In the genomic region with DNA sequence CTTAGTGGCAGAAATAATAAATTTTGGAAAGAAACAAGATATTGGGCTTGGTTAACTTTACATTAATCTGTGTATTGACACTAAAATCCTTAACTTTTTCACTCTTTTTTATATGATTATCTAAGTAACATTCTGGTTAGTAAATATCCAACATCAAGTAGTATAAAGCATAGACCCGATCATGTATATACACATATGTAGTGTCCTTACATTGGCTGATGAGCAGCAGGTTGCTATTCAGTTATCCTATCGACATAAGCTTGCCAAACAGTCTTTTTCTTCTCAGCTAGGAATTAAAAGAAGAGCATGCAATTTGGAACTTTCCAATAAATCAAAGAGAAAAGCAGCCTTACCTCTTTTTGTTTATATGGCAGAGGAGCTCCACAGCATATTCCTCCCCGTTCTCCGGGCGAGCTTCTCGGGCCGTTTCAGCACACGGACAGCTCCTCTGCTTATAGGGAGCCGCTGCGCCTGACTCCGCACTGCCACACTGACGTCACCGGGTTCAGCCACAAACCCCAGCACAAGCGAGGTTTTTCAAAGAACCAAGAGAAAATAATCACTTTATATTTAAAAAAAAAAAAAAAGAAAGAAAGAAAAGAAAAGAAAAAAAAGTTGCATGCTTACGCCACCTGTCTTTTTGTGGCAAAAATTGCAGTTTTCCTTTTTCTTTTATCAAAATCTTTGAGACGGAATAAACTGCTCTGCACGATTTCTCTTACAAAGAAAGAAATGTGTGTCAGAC, we compare ENCODE assay signal across 9 cellular contexts. TPM values are rescaled to one million over a fixed set of nuclear protein-coding genes. Genes with fewer than 3 reads are reported as not detected.
A peak's percentile ranks its signal among the peaks of the same experiment; 100 is the strongest.
DNase-seq lines count a peak whose midpoint lies in the region; ATAC-seq, FAIRE-seq and TF ChIP-seq lines count a peak whose summit lies in the region.
"Had no signal": no experiment of that assay in that cellular context is flagged by ENCODE, and none has a peak within 500 bp of the region (broad histone marks: within the 10 kb centered on the region; RNA-seq: fewer than 3 reads in every experiment).

A gene with protein sequence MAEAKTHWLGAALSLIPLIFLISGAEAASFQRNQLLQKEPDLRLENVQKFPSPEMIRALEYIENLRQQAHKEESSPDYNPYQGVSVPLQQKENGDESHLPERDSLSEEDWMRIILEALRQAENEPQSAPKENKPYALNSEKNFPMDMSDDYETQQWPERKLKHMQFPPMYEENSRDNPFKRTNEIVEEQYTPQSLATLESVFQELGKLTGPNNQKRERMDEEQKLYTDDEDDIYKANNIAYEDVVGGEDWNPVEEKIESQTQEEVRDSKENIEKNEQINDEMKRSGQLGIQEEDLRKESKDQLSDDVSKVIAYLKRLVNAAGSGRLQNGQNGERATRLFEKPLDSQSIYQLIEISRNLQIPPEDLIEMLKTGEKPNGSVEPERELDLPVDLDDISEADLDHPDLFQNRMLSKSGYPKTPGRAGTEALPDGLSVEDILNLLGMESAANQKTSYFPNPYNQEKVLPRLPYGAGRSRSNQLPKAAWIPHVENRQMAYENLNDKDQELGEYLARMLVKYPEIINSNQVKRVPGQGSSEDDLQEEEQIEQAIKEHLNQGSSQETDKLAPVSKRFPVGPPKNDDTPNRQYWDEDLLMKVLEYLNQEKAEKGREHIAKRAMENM (minus strand): TSS at position 430 of the 745 bp plus-strand sequence. CDS start 3,079 bp downstream, outside the sequence.

- intact Hi-C loops in cardiac septum (cut with DNase I) (loop anchor here (10.0 kb wide), 1 partner anchor 627 kb away; no protein-coding TSS in a partner anchor), posterior vena cava (cut with DNase I) (no loop called here)

- peak; percentile 15 for TF ChIP-seq CTCF in C4-2B (conservative IDR thresholded peaks at IDR 0.05)

- FAIRE-seq in GM19239 (lab: Jason Lieb, UNC): no peak

- H3K4me3 Mint-ChIP-seq in activated naive CD8-positive, alpha-beta T cell treated with anti-CD3 and anti-CD28 coated beads, Interleukin-2, amount 50 U/mL, for 24 hours: no peak within 1 kb of the TSS

- no peak within 1 kb of the TSS for H3K27ac ChIP-seq in C4-2B

- H3K4me1 Mint-ChIP-seq in activated naive CD8-positive, alpha-beta T cell treated with anti-CD3 and anti-CD28 coated beads, Interleukin-2, amount 50 U/mL, for 24 hours: no peaks in the 10 kb centered on the region

- peaks cover 14% of the 10 kb centered on the region for H3K27me3 Mint-ChIP-seq in activated naive CD8-positive, alpha-beta T cell treated with anti-CD3 and anti-CD28 coated beads, Interleukin-2, amount 50 U/mL, for 24 hours

- H3K9me3 Mint-ChIP-seq in activated naive CD8-positive, alpha-beta T cell treated with anti-CD3 and anti-CD28 coated beads, Interleukin-2, amount 50 U/mL, for 24 hours: no peaks in the 10 kb centered on the region

- no peaks in the 10 kb centered on the region for H3K36me3 Mint-ChIP-seq in activated naive CD8-positive, alpha-beta T cell treated with anti-CD3 and anti-CD28 coated beads, Interleukin-2, amount 50 U/mL, for 24 hours (ENCODE audit: low read depth)

- ATAC-seq in HG03460 (IDR thresholded peaks at IDR 0.05; ENCODE audit: unreplicated experiment): peak; percentile 71
- ATAC-seq in activated naive CD8-positive, alpha-beta T cell treated with anti-CD3 and anti-CD28 coated beads, Interleukin-2, amount 50 U/mL, for 24 hours: peak; percentile 40
- no peak for ATAC-seq in GM19455 (IDR thresholded peaks at IDR 0.05; ENCODE audit: unreplicated experiment)

- no peak within 1 kb of the TSS for H3K27ac Mint-ChIP-seq in activated naive CD8-positive, alpha-beta T cell treated with anti-CD3 and anti-CD28 coated beads, Interleukin-2, amount 50 U/mL, for 24 hours

- DNase-seq in GM19239 (ENCODE audit: insufficient read length, low spot score): peak; percentile 28
- DNase-seq in NCI-H82 (lab: John Stamatoyannopoulos, UW): peak; percentile 72
- DNase-seq in activated naive CD8-positive, alpha-beta T cell treated with anti-CD3 and anti-CD28 coated beads, Interleukin-2, amount 50 U/mL, for 24 hours: peak; percentile 38
- peak; percentile 85 for DNase-seq in cardiac septum (ENCODE audit: low spot score)
- peak; percentile 93 for DNase-seq in posterior vena cava (ENCODE audit: low spot score)

RNA-seq across cellular contexts. Expression of the gene that starts here (rescaled TPM):
- total RNA-seq in cardiac septum (0.97 TPM), posterior vena cava (1 to 10 TPM in 1 of 2 donors, under 1 TPM in 1; 0.90 to 5.4 TPM)
- total RNA-seq: skeletal muscle tissue had no signal

Comparison
In these comparisons a context has a peak if more than half of its experiments do, and no peak if none do; other contexts are left out.
1. Peak in DNase-seq in cardiac septum; RNA of the gene not detected or under 1 TPM.
2. DNase-seq: peak in every context shown above with its lines; median percentile 93 in posterior vena cava; 85 in cardiac septum; 72 in NCI-H82; 38 in activated naive CD8-positive, alpha-beta T cell treated with anti-CD3 and anti-CD28 coated beads, Interleukin-2, amount 50 U/mL, for 24 hours; 28 in GM19239.